8 cellular contexts compared by ENCODE assay signal in the genomic region with DNA sequence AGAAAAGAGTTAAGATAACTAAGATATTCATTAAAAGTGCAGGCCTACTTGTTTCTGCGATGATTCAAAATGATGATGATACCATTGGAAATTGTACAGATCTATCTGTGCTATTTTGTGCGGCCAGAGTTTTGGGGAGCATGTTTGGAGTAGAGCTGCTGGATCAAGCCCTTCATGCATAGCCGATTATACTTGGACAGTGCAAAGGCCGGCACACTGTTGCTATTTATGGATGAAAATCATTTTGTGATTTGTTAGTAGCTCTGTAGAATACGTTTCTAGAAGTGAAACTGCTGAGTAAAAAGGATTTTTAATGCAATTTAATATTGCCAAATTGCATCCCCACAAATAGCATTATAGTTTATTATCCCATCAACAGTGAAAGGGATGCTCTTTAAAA.
"Had no signal": no experiment of that assay in that cellular context is flagged by ENCODE, and none has a peak within 500 bp of the region (broad histone marks: within the 10 kb centered on the region; RNA-seq: fewer than 3 reads in every experiment).

No MANE protein-coding gene starts in this region.

- H3K9me3 ChIP-seq: HAP-1 had no signal

- H3K4me1 ChIP-seq: HAP-1 had no signal

- H3K4me3 ChIP-seq: HAP-1, K562 had no signal

- H3K36me3 ChIP-seq: HAP-1 had no signal

- ATAC-seq: HCT116, K562 had no signal

- FAIRE-seq: K562 had no signal

- DNase-seq: GOT3, H7, HFFc6, IMR-90 had no signal

- H3K27ac ChIP-seq: HL-60 had no signal
